Comparison of ENCODE assay signal across 5 cellular contexts in the genomic region with DNA sequence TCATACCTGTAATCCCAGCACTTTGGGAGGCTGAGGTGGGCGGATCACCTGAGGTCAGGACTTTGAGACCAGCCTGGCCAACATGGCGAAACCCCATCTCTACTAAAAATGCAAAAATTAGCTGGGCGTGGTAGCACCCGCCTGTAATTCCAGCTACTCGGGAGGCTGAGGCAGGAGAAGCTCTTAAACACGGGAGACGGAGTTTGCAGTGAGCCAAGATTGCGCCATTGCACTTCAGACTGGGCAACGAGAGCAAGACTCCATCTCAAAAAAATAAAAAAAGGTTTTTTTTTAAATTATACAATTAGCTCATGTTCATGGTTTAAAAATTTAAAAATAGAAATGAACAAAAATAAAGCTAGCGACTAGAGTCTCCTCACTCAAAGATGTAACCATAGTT. TPM values are rescaled to one million over a fixed set of nuclear protein-coding genes. Genes with fewer than 3 reads are reported as not detected.
"Had no signal": no experiment of that assay in that cellular context is flagged by ENCODE, and none has a peak within 500 bp of the region (broad histone marks: within the 10 kb centered on the region; RNA-seq: fewer than 3 reads in every experiment).

No MANE protein-coding gene starts in this region.

RNA-seq across cellular contexts. Expression of gene SUSD3, which starts 43.3 kb away (rescaled TPM):
- total RNA-seq: astrocyte, chondrocyte, dermis microvascular lymphatic vessel endothelial cell, endothelial cell of umbilical vein, glomerular endothelial cell had no signal
- polyA plus RNA-seq: endothelial cell of umbilical vein had no signal
